In genomic region chr15:67189326-67190051, GRCh38 we compare ENCODE assay signal across 11 cellular contexts.
DNase-seq lines count a peak whose midpoint lies in the region; ATAC-seq and TF ChIP-seq lines count a peak whose summit lies in the region.
"Had no signal": no experiment of that assay in that cellular context is flagged by ENCODE, and none has a peak within 500 bp of the region (broad histone marks: within the 10 kb centered on the region; RNA-seq: fewer than 3 reads in every experiment).

No MANE protein-coding gene starts in this region.

- H3K27ac ChIP-seq in brain microvascular endothelial cell (no peak overlapping the region), subcutaneous abdominal adipose tissue (ENCODE audit: low read depth, low read length) (peak overlapping the region; percentile 96)

- in situ Hi-C loops in GM13976 (cut with MboI; ENCODE audit: low sequenced_read_pairs, unreplicated experiment): no loop called here
- in situ Hi-C loops in brain microvascular endothelial cell (cut with HindIII; ENCODE audit: low pct_ligation_motif_present, low sequenced_read_pairs): no loop called here

- H3K36me3 ChIP-seq in brain microvascular endothelial cell (replicated peaks) (peaks cover 91% of the 10 kb centered on the region), subcutaneous abdominal adipose tissue (ENCODE audit: control insufficient read depth in 5 of 5, insufficient read depth in 5 of 5, low read length in 5 of 5) (peaks cover 7 to 67% (median 59%) of the 10 kb centered on the region in 5 donors)

- H3K27me3 ChIP-seq in brain microvascular endothelial cell (replicated peaks) (no peaks in the 10 kb centered on the region), subcutaneous abdominal adipose tissue (ENCODE audit: control insufficient read depth in 5 of 5, insufficient read depth in 4 of 5, low read length in 5 of 5) (no peaks in the 10 kb centered on the region)

- no peak overlapping the region for H3K4me3 Mint-ChIP-seq in activated T-helper 2 cell treated with anti-CD3 and anti-CD28 coated beads, Interferon-gamma antibody, Interleukin-2, Interleukin-4, amounts not matched to agents 10 μg/mL and 5 μg/mL and 100 μg/mL, durations not matched to agents 14 hours and 24 hours and 36 hours (ENCODE audit: low read depth)
- H3K4me3 Mint-ChIP-seq: T-helper 2 cell treated with Interferon-gamma antibody and Interleukin-4, amounts not matched to agents 5 μg/mL and 100 μg/mL, for 36 hours had no signal

- ATAC-seq in left colon: peak; percentile 4
- ATAC-seq in stimulated activated naive CD8-positive, alpha-beta T cell treated with anti-CD3 and anti-CD28 coated beads, Interleukin-15, Interleukin-2, amounts not matched to agents 100 U/mL and 50 U/mL, for 24 hours: no peak

- peak overlapping the region in 4 of 5 donors; percentile 49 to 84 (median 72) for H3K9ac ChIP-seq in subcutaneous abdominal adipose tissue (ENCODE audit: low read length in 5 of 5)

- no peaks in the 10 kb centered on the region for H3K27me3 Mint-ChIP-seq in activated T-helper 2 cell treated with anti-CD3 and anti-CD28 coated beads, Interferon-gamma antibody, Interleukin-2, Interleukin-4, amounts not matched to agents 10 μg/mL and 5 μg/mL and 100 μg/mL, durations not matched to agents 14 hours and 24 hours and 36 hours (ENCODE audit: low read depth)

- H3K4me1 Mint-ChIP-seq in activated T-helper 2 cell treated with anti-CD3 and anti-CD28 coated beads, Interferon-gamma antibody, Interleukin-2, Interleukin-4, amounts not matched to agents 10 μg/mL and 5 μg/mL and 100 μg/mL, durations not matched to agents 14 hours and 24 hours and 36 hours (ENCODE audit: low read depth): peaks cover 10% of the 10 kb centered on the region

- intact Hi-C loops in left colon (cut with DNase I, micrococcal nuclease): no loop called here
- intact Hi-C loops in activated T-helper 2 cell treated with anti-CD3 and anti-CD28 coated beads, Interferon-gamma antibody, Interleukin-2, Interleukin-4, amounts not matched to agents 10 μg/mL and 5 μg/mL and 100 μg/mL, durations not matched to agents 14 hours and 24 hours and 36 hours (cut with micrococcal nuclease): no loop called here

- peaks cover 19 to 70% (median 52%) of the 10 kb centered on the region in 5 donors for H3K4me1 ChIP-seq in subcutaneous abdominal adipose tissue (ENCODE audit: control insufficient read depth in 5 of 5, insufficient read depth in 5 of 5, low read length in 5 of 5)

- no peak overlapping the region for H3K4me3 ChIP-seq in brain microvascular endothelial cell (ENCODE audit: low read depth, low read length)
- no peak overlapping the region for H3K4me3 ChIP-seq in subcutaneous abdominal adipose tissue (ENCODE audit: low read depth in 1 of 5, low read length in 5 of 5)

- DNase-seq in GM13976 (ENCODE audit: low spot score): peak; percentile 17
- peak; percentile 0 for DNase-seq in brain microvascular endothelial cell
- DNase-seq in left colon: no peak
- no peak for DNase-seq in activated CD4-positive, alpha-beta T cell treated with anti-CD3 and anti-CD28 coated beads, Interleukin-2, amount 50 U/mL, for 4 hours
- DNase-seq in activated T-helper 2 cell treated with anti-CD3 and anti-CD28 coated beads, Interferon-gamma antibody, Interleukin-2, Interleukin-4, amounts not matched to agents 10 μg/mL and 5 μg/mL and 100 μg/mL, durations not matched to agents 14 hours and 24 hours and 36 hours (ENCODE audit: low spot score): no peak
- no peak for DNase-seq in stimulated activated naive CD8-positive, alpha-beta T cell treated with anti-CD3 and anti-CD28 coated beads, Interleukin-15, Interleukin-2, amounts not matched to agents 100 U/mL and 50 U/mL, for 24 hours
- no peak for DNase-seq in inferior parietal cortex (ENCODE audit: extremely low spot score)
- DNase-seq: DMS 273 treated with DMSO at 0.1 percent for 48 hours, NCI-H1436 treated with DMSO at 0.1 percent for 48 hours had no signal

- TF ChIP-seq CTCF in GM13976 (IDR thresholded peaks at IDR 0.05; ENCODE audit: borderline replicate concordance, control extremely low read depth, extremely low read depth, insufficient read depth, missing control alignments) (no peak), brain microvascular endothelial cell (IDR thresholded peaks at IDR 0.05; ENCODE audit: low read depth, low read length, missing control alignments) (no peak)

- H3K9me3 Mint-ChIP-seq in activated T-helper 2 cell treated with anti-CD3 and anti-CD28 coated beads, Interferon-gamma antibody, Interleukin-2, Interleukin-4, amounts not matched to agents 10 μg/mL and 5 μg/mL and 100 μg/mL, durations not matched to agents 14 hours and 24 hours and 36 hours: no peaks in the 10 kb centered on the region
- H3K9me3 Mint-ChIP-seq: T-helper 2 cell treated with Interferon-gamma antibody and Interleukin-4, amounts not matched to agents 5 μg/mL and 100 μg/mL, for 36 hours had no signal

- peaks cover 79% of the 10 kb centered on the region for H3K36me3 Mint-ChIP-seq in activated T-helper 2 cell treated with anti-CD3 and anti-CD28 coated beads, Interferon-gamma antibody, Interleukin-2, Interleukin-4, amounts not matched to agents 10 μg/mL and 5 μg/mL and 100 μg/mL, durations not matched to agents 14 hours and 24 hours and 36 hours (ENCODE audit: low read depth)

- no peaks in the 10 kb centered on the region for H3K9me3 ChIP-seq in subcutaneous abdominal adipose tissue (ENCODE audit: control insufficient read depth in 5 of 5, low read length in 5 of 5)

- no peak overlapping the region for H3K27ac Mint-ChIP-seq in activated T-helper 2 cell treated with anti-CD3 and anti-CD28 coated beads, Interferon-gamma antibody, Interleukin-2, Interleukin-4, amounts not matched to agents 10 μg/mL and 5 μg/mL and 100 μg/mL, durations not matched to agents 14 hours and 24 hours and 36 hours
- H3K27ac Mint-ChIP-seq: T-helper 2 cell treated with Interferon-gamma antibody and Interleukin-4, amounts not matched to agents 5 μg/mL and 100 μg/mL, for 36 hours had no signal

Comparison
In these comparisons a context has a peak if more than half of its experiments do, and no peak if none do; other contexts are left out.
1. DNase-seq: peak in GM13976 (single experiment) and brain microvascular endothelial cell (single experiment); none in left colon (0 of 2), activated CD4-positive, alpha-beta T cell treated with anti-CD3 and anti-CD28 coated beads, Interleukin-2, amount 50 U/mL, for 4 hours (0 of 2), activated T-helper 2 cell treated with anti-CD3 and anti-CD28 coated beads, Interferon-gamma antibody, Interleukin-2, Interleukin-4, amounts not matched to agents 10 μg/mL and 5 μg/mL and 100 μg/mL, durations not matched to agents 14 hours and 24 hours and 36 hours (single experiment), stimulated activated naive CD8-positive, alpha-beta T cell treated with anti-CD3 and anti-CD28 coated beads, Interleukin-15, Interleukin-2, amounts not matched to agents 100 U/mL and 50 U/mL, for 24 hours (single experiment) and inferior parietal cortex (single experiment).